8 cellular contexts compared by ENCODE assay signal in genomic region chr4:104491826-104492771, GRCh38. TPM values are rescaled to one million over a fixed set of nuclear protein-coding genes. Genes with fewer than 3 reads are reported as not detected.
DNase-seq lines count a peak whose midpoint lies in the region; ATAC-seq, FAIRE-seq and TF ChIP-seq lines count a peak whose summit lies in the region.

No MANE protein-coding gene starts in this region.

- H3K27me3 ChIP-seq in H7 (ENCODE audit: control insufficient read depth, insufficient read depth, low read length) (peaks cover 1% of the 10 kb centered on the region), testis (no peaks in the 10 kb centered on the region)

- no peak for DNase-seq in activated T-cell treated with anti-CD3 and anti-CD28 coated beads, Interleukin-2, amount 50 U/mL, for 4 hours
- no peak for DNase-seq in activated T-cell treated with anti-CD3 and anti-CD28 coated beads, Interleukin-2, amount 50 U/mL, for 48 hours
- DNase-seq in H7 (peak; percentile 69), NCI-H146 (lab: John Stamatoyannopoulos, UW) (peak; percentile 4), astrocyte of the hippocampus (ENCODE audit: low read depth, low spot score) (peak; percentile 38), left kidney (ENCODE audit: low read depth, low spot score) (peak; percentile 70), testis (peak; percentile 23), D721Med (ENCODE audit: insufficient read length, low spot score) (no peak)

- no peaks in the 10 kb centered on the region for H3K36me3 Mint-ChIP-seq in activated T-cell treated with anti-CD3 and anti-CD28 coated beads, Interleukin-2, amount 50 U/mL, for 4 hours (ENCODE audit: insufficient read depth)

- H3K9me3 Mint-ChIP-seq in activated T-cell treated with anti-CD3 and anti-CD28 coated beads, Interleukin-2, amount 50 U/mL, for 4 hours, result no peaks in the 10 kb centered on the region

- peaks cover 5% of the 10 kb centered on the region for H3K4me1 ChIP-seq in testis

- H3K27me3 Mint-ChIP-seq in activated T-cell treated with anti-CD3 and anti-CD28 coated beads, Interleukin-2, amount 50 U/mL, for 4 hours (ENCODE audit: low read depth), result peaks cover 67% of the 10 kb centered on the region

- ATAC-seq in activated T-cell treated with anti-CD3 and anti-CD28 coated beads, Interleukin-2, amount 50 U/mL, for 4 hours, result no peak

- 3% methylated on average over 18 to 19 of the region's 19 CpGs for WGBS in testis, 2 donors

- peaks cover 32% of the 10 kb centered on the region for H3K4me1 Mint-ChIP-seq in activated T-cell treated with anti-CD3 and anti-CD28 coated beads, Interleukin-2, amount 50 U/mL, for 4 hours (ENCODE audit: low read depth)

- H3K4me3 Mint-ChIP-seq in activated T-cell treated with anti-CD3 and anti-CD28 coated beads, Interleukin-2, amount 50 U/mL, for 4 hours, result peak overlapping the region; percentile 65

- TF ChIP-seq CTCF in testis (IDR thresholded peaks at IDR 0.05) (no peak), D721Med (IDR thresholded peaks at IDR 0.05; ENCODE audit: insufficient read depth, missing control alignments) (no peak)

- H3K9me3 ChIP-seq in testis, result no peaks in the 10 kb centered on the region

- no peak for TF ChIP-seq POLR2A in testis (IDR thresholded peaks at IDR 0.05)

- H3K36me3 ChIP-seq in H7 (replicated peaks; ENCODE audit: control insufficient read depth, insufficient read depth, low read length) (no peaks in the 10 kb centered on the region), testis (ENCODE audit: low read depth, missing control alignments) (no peaks in the 10 kb centered on the region)

- intact Hi-C loops in testis (cut with DNase I; ENCODE audit: low total_unique reads), result no loop called here

- H3K4me3 ChIP-seq in H7 (ENCODE audit: insufficient read depth, low read depth, low read length) (peak overlapping the region; percentile 83), testis (peak overlapping the region; percentile 57 to 72)

- no peak for FAIRE-seq in D721Med (lab: Jason Lieb, UNC)

- peak overlapping the region; percentile 62 to 70 for H3K27ac ChIP-seq in testis

RNA-seq across cellular contexts. Expression of gene CXXC4, which starts 2.6 kb away (rescaled TPM):
- under 1 TPM in 2 of 3 donors, not detected in 1; 0.03 to 0.05 TPM for total RNA-seq in activated T-cell treated with anti-CD3 and anti-CD28 coated beads, Interleukin-2, amount 50 U/mL, for 4 hours
- 0.67 and 0.83 TPM in 2 replicates for total RNA-seq in H7 (2014; rRNA removed; shearing (Covaris generic))
- total RNA-seq in testis, result 10 to 100 TPM in 1 of 2 donors, 1 to 10 TPM in 1; 8.6 to 10.2 TPM
- 3.7 TPM for polyA plus RNA-seq in testis (ENCODE audit: insufficient read depth, low read depth, low replicate concordance)

Comparison
In these comparisons a context has a peak if more than half of its experiments do, and no peak if none do; other contexts are left out.
1. DNase-seq: peak in H7 (single experiment), NCI-H146 (single experiment), astrocyte of the hippocampus (single experiment), left kidney (single experiment) and testis (single experiment); none in activated T-cell treated with anti-CD3 and anti-CD28 coated beads, Interleukin-2, amount 50 U/mL, for 4 hours (single experiment), activated T-cell treated with anti-CD3 and anti-CD28 coated beads, Interleukin-2, amount 50 U/mL, for 48 hours (0 of 2) and D721Med (single experiment).